Comparison of ENCODE assay signal across 9 cellular contexts in genomic region chr12:25384038-25384953, GRCh38.
DNase-seq lines count a peak whose midpoint lies in the region; ATAC-seq and TF ChIP-seq lines count a peak whose summit lies in the region.
"Had no signal": no experiment of that assay in that cellular context is flagged by ENCODE, and none has a peak within 500 bp of the region (broad histone marks: within the 10 kb centered on the region; RNA-seq: fewer than 3 reads in every experiment).

No MANE protein-coding gene starts in this region.

- H3K9me3 ChIP-seq in H9 (ENCODE audit: control insufficient read depth, low read depth, low read length) = no peaks in the 10 kb centered on the region
- no peaks in the 10 kb centered on the region for H3K9me3 ChIP-seq in iPS-18a (ENCODE audit: control insufficient read depth, low read depth, low read length)

- no peak overlapping the region for H2BK20ac ChIP-seq in H9 (ENCODE audit: low read depth, low read length, poor library complexity, severe bottlenecking)

- H3K27ac Mint-ChIP-seq in H9 = peak overlapping the region in 1 of 3 experiments; percentile 15; a peak in 1 of 7 replicates
- H3K27ac Mint-ChIP-seq in activated CD8-positive, alpha-beta T cell treated with anti-CD3 and anti-CD28 coated beads, Interleukin-2, amount 10 ng/mL, durations not matched to agents 7 days and 5 days = peak overlapping the region; percentile 99

- H3K4me1 ChIP-seq in H9 (ENCODE audit: insufficient read depth, low read length) = peaks cover 4% of the 10 kb centered on the region; the same call in 1 of the 2 replicates
- H3K4me1 ChIP-seq in iPS-18a (ENCODE audit: control insufficient read depth, low read depth, low read length) = peaks cover 10% of the 10 kb centered on the region

- H3T11ph ChIP-seq in H9 (ENCODE audit: low read length) = no peak overlapping the region

- H3K4me1 Mint-ChIP-seq in H9 = peaks cover 15 to 18% of the 10 kb centered on the region in 2 experiments
- peaks cover 65% of the 10 kb centered on the region for H3K4me1 Mint-ChIP-seq in activated CD8-positive, alpha-beta T cell treated with anti-CD3 and anti-CD28 coated beads, Interleukin-2, amount 10 ng/mL, durations not matched to agents 7 days and 5 days (ENCODE audit: low read depth)

- H2BK15ac ChIP-seq in H9 (ENCODE audit: low read depth, low read length) = no peak overlapping the region

- H3K23me2 ChIP-seq in H9 (ENCODE audit: insufficient read length, low read depth, low read length, poor library complexity, severe bottlenecking) = peaks cover 17% of the 10 kb centered on the region

- H2BK12ac ChIP-seq in H9 (ENCODE audit: insufficient read length, low read depth, low read length) = no peak overlapping the region

- H2BK120ac ChIP-seq in H9 (ENCODE audit: low read depth, low read length, poor library complexity, severe bottlenecking) = no peak overlapping the region

- peak overlapping the region; percentile 100 for H3K18ac ChIP-seq in H9 (ENCODE audit: insufficient read length, low read depth, low read length)

- H3K36me3 ChIP-seq in iPS-18a (ENCODE audit: control insufficient read depth, low read depth, low read length) = no peaks in the 10 kb centered on the region

- no peaks in the 10 kb centered on the region; a peak in 2 of 5 replicates for H3K9me3 Mint-ChIP-seq in H9
- H3K9me3 Mint-ChIP-seq in activated CD8-positive, alpha-beta T cell treated with anti-CD3 and anti-CD28 coated beads, Interleukin-2, amount 10 ng/mL, durations not matched to agents 7 days and 5 days (ENCODE audit: insufficient read depth) = no peaks in the 10 kb centered on the region

- no peaks in the 10 kb centered on the region for H4K20me1 ChIP-seq in H9 (ENCODE audit: control insufficient read depth, insufficient read depth, insufficient read length)

- H3K4me3 Mint-ChIP-seq in H9 = peak overlapping the region; percentile 85 to 98
- H3K4me3 Mint-ChIP-seq in activated CD8-positive, alpha-beta T cell treated with anti-CD3 and anti-CD28 coated beads, Interleukin-2, amount 10 ng/mL, durations not matched to agents 7 days and 5 days = peak overlapping the region; percentile 90

- H3K56ac ChIP-seq in H9 (ENCODE audit: insufficient read length, low read depth, low read length) = no peak overlapping the region

- no peak for ATAC-seq in activated CD8-positive, alpha-beta T cell treated with anti-CD3 and anti-CD28 coated beads, Interleukin-2, amount 10 ng/mL, durations not matched to agents 7 days and 5 days
- ATAC-seq in GM21528 (IDR thresholded peaks at IDR 0.05; ENCODE audit: low FRiP score, unreplicated experiment) = no peak

- H3K4me3 ChIP-seq in iPS-18a (ENCODE audit: low read length) = peak overlapping the region; percentile 85
- peak overlapping the region in 3 of 7 experiments; percentile 55 to 76 (median 64) for H3K4me3 ChIP-seq in skin epidermis

- peak overlapping the region; percentile 85 for H3K4me2 ChIP-seq in H9 (ENCODE audit: insufficient read depth, insufficient read length, low read length)

- no peak overlapping the region; the same call in 1 of the 2 replicates for H3K14ac ChIP-seq in H9 (ENCODE audit: insufficient read depth, low read length)

- CTCF ChIA-PET in activated CD8-positive, alpha-beta T cell treated with anti-CD3 and anti-CD28 coated beads, Interleukin-2, amount 10 ng/mL, durations not matched to agents 7 days and 5 days (lab: Charles Lee) = interaction anchor here (0.7 to 1.8 kb wide), 9 partner anchors 10 to 195 kb away, joined by 3 to 13 read pairs (median 3); partner anchors contain the start of gene KRAS

- no peaks in the 10 kb centered on the region for H3K79me1 ChIP-seq in H9 (ENCODE audit: insufficient read depth, low read depth, low read length, poor library complexity, severe bottlenecking)

- H3K36me3 Mint-ChIP-seq in H9 (ENCODE audit: insufficient read depth in 1 of 3, low read depth in 3 of 3) = no peaks in the 10 kb centered on the region; a peak in 2 of 7 replicates
- H3K36me3 Mint-ChIP-seq in activated CD8-positive, alpha-beta T cell treated with anti-CD3 and anti-CD28 coated beads, Interleukin-2, amount 10 ng/mL, durations not matched to agents 7 days and 5 days (ENCODE audit: low read depth) = peaks cover 19% of the 10 kb centered on the region

- TF ChIP-seq CTCF in H9 (conservative IDR thresholded peaks at IDR 0.05) = no peak

- no peaks in the 10 kb centered on the region; the same call in 1 of the 2 replicates for H3K27me3 ChIP-seq in H9 (ENCODE audit: insufficient read depth, low read length)
- peaks cover 24% of the 10 kb centered on the region for H3K27me3 ChIP-seq in iPS-18a (ENCODE audit: control insufficient read depth, insufficient read depth, low read length)

- no peak overlapping the region for H2AK5ac ChIP-seq in H9 (ENCODE audit: insufficient read length, low read length)

- H3K27me3 Mint-ChIP-seq in H9 (ENCODE audit: low read depth) = peaks cover 29% of the 10 kb centered on the region
- no peaks in the 10 kb centered on the region for H3K27me3 Mint-ChIP-seq in activated CD8-positive, alpha-beta T cell treated with anti-CD3 and anti-CD28 coated beads, Interleukin-2, amount 10 ng/mL, durations not matched to agents 7 days and 5 days (ENCODE audit: low read depth)

- H3K9ac ChIP-seq in H9 (ENCODE audit: extremely low read depth, insufficient read length, low read length) = peak overlapping the region; percentile 92
- H3K9ac ChIP-seq in iPS-18a (ENCODE audit: low read length) = peak overlapping the region; percentile 92

- no peaks in the 10 kb centered on the region for H3K79me2 ChIP-seq in H9 (ENCODE audit: insufficient read depth, low read length)

- H2BK5ac ChIP-seq in H9 (ENCODE audit: insufficient read length, low read length) = no peak overlapping the region

- H3K27ac ChIP-seq in H9 (ENCODE audit: insufficient read length, low read depth, low read length) (no peak overlapping the region), iPS-18a (ENCODE audit: low read length) (no peak overlapping the region), skin epidermis (peak overlapping the region in 13 of 21 experiments; percentile 86 to 99 (median 98))

- DNase-seq in H9 = no peak
- DNase-seq in activated CD8-positive, alpha-beta T cell treated with anti-CD3 and anti-CD28 coated beads, Interleukin-2, amount 10 ng/mL, durations not matched to agents 7 days and 5 days = no peak
- no peak for DNase-seq in effector CD8-positive, alpha-beta T cell (lab: John Stamatoyannopoulos, UW)
- no peak for DNase-seq in glomerular visceral epithelial cell (ENCODE audit: extremely low spot score)
- no peak for DNase-seq in DMS 273 (lab: John Stamatoyannopoulos, UW; ENCODE audit: unreplicated experiment)
- DNase-seq: SHP77 treated with DMSO at 0.1 percent for 48 hours had no signal

- POLR2A ChIA-PET in activated CD8-positive, alpha-beta T cell treated with anti-CD3 and anti-CD28 coated beads, Interleukin-2, amount 10 ng/mL, durations not matched to agents 7 days and 5 days (lab: Charles Lee) = interaction anchor here (0.7 to 1.6 kb wide), 4 partner anchors 14 to 214 kb away, joined by 3 to 4 read pairs (median 3); partner anchors contain the start of genes DNAI7 and ETFRF1

- no peak overlapping the region for H4K8ac ChIP-seq in H9 (replicated peaks; ENCODE audit: insufficient read length, low read depth, low read length)

- H3K23ac ChIP-seq in H9 (ENCODE audit: insufficient read length, low read depth, low read length) = no peak overlapping the region

- no peak overlapping the region for H2AFZ ChIP-seq in H9 (ENCODE audit: low read length)

- no peak overlapping the region for H4K5ac ChIP-seq in H9 (ENCODE audit: insufficient read length, low read depth, low read length)

- no CpG with 5 or more reads among the region's 20 CpGs for WGBS in H9 (ENCODE audit: extremely low coverage, insufficient read length, low lambda C conversion rate)

- no peak overlapping the region for H4K91ac ChIP-seq in H9 (ENCODE audit: insufficient read length, low read depth, low read length)

- H3K4ac ChIP-seq in H9 (ENCODE audit: low read depth, low read length) = no peak overlapping the region

Comparison
In these comparisons a context has a peak if more than half of its experiments do, and no peak if none do; other contexts are left out.
1. H3K27ac ChIP-seq: peak in skin epidermis (13 of 21); none in H9 (single experiment) and iPS-18a (single experiment).